In the genomic region with DNA sequence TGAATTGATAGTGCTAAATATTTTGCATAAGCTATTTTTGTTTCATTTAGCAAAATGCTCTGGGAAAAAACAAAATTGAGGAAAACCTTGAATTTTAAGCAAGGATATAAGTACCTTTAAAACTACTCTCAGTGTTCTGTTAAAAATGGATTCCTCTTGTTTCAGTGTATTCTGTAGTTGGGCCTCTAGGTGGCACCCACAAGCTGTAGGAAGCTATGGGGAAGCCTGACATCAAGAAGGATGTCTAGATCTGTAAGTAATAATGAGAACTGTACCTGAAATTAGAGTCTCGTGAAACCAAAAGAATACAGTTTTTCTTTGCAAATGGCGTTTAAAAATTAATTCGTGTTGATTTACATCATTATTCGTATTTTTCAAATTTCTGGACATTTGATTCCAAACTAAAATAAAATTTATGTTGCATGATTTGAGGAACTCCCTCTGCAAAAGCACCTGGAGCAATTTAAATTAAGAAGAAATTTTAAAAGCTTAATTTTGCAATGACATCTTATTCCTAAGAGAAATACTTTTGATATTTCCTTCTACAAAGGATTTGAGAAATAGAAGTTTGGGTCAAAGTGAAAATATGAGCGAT, we compare ENCODE assay signal across 8 cellular contexts. TPM values are rescaled to one million over a fixed set of nuclear protein-coding genes. Genes with fewer than 3 reads are reported as not detected.
DNase-seq lines count a peak whose midpoint lies in the region; ATAC-seq lines count a peak whose summit lies in the region.

No MANE protein-coding gene starts in this region.

- DNase-seq in GF-D8 (lab: John Stamatoyannopoulos, UW) = peak; percentile 11
- peak; percentile 40 for DNase-seq in HT1080 (ENCODE audit: low read depth)
- peak; percentile 49 for DNase-seq in RPMI8226
- DNase-seq in activated gamma-delta T cell treated with anti-CD3 and anti-CD28 coated beads, Interleukin-2, amount 50 U/mL, for 16 hours (ENCODE audit: low read depth) = peak; percentile 25
- DNase-seq in globus pallidus (ENCODE audit: low spot score) = peak; percentile 54
- DNase-seq in putamen (ENCODE audit: low spot score) = peak; percentile 52
- no peak for DNase-seq in OCI-M2 (lab: John Stamatoyannopoulos, UW; ENCODE audit: unreplicated experiment)

- ATAC-seq in GM21528 (IDR thresholded peaks at IDR 0.05; ENCODE audit: low FRiP score, unreplicated experiment) = peak; percentile 88

RNA-seq across cellular contexts. Expression of a gene that starts 51.2 kb away (rescaled TPM):
- 0.30 TPM in 1 of 2 replicates, not detected in the other for total RNA-seq in HT1080 (2014; rRNA removed; shearing (Covaris generic))
- 0.08 TPM in 1 of 2 replicates, not detected in the other for polyA plus RNA-seq in HT1080 (2015; cell fraction: cytosol; rRNA removed)
- polyA plus RNA-seq in HT1080 (2015; cell fraction: nucleus; rRNA removed) = 0.12 TPM in 1 of 2 replicates, not detected in the other
